In the genomic region with DNA sequence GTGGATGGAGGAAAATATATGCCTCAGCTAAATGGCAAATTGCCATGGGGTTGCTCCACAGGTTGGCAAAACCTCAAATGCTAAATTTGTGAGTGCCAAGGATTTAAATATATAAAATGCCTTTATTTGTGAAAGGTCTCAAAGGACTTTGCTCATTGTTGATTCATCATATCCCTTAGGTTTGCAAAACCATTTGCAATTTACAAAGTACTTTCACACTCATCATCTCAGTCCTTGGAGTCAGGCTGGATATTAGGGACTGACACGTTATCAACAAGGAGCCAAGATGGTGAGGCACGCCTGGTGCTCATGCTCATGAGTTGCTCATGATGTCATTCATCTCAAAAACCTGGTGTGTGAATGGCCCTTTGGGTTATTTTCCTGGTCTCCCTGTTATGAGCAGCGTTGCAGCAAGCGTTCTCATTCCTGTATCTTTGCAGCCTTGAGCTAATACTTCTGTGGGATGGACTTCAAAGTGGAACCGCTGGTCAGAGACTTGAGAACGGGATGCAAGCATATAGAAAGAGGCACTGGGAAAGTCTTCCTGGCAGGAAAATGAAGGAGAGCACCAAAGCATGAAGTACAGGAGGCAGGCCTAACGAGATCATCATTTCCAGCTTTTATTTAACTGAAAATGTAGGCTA, we compare ENCODE assay signal across 11 cellular contexts.
A peak's percentile ranks its signal among the peaks of the same experiment; 100 is the strongest.
DNase-seq lines count a peak whose midpoint lies in the region; ATAC-seq, FAIRE-seq and TF ChIP-seq lines count a peak whose summit lies in the region.
"Had no signal": no experiment of that assay in that cellular context is flagged by ENCODE, and none has a peak within 500 bp of the region (broad histone marks: within the 10 kb centered on the region; RNA-seq: fewer than 3 reads in every experiment).

No MANE protein-coding gene starts in this region.

- H3K27me3 ChIP-seq in RWPE2 (ENCODE audit: insufficient read depth, poor library complexity, severe bottlenecking): no peaks in the 10 kb centered on the region
- H3K27me3 ChIP-seq in fibroblast of lung (ENCODE audit: control insufficient read depth, insufficient read depth, low read length): no peaks in the 10 kb centered on the region
- H3K27me3 ChIP-seq in stomach: no peaks in the 10 kb centered on the region
- H3K27me3 ChIP-seq: pancreas had no signal

- peaks cover 44% of the 10 kb centered on the region for H3K79me2 ChIP-seq in fibroblast of lung (ENCODE audit: control insufficient read depth, insufficient read depth, low read length)

- no peak overlapping the region for H3K4me2 ChIP-seq in fibroblast of lung (ENCODE audit: extremely low read depth, insufficient read depth, low read length)

- no peak for FAIRE-seq in urothelium cell line (lab: Jason Lieb, UNC)
- FAIRE-seq: H1, pancreas had no signal

- DNase-seq in GM04504 (ENCODE audit: low read depth): peak; percentile 38
- DNase-seq in RWPE2 (ENCODE audit: low spot score): peak; percentile 68
- peak; percentile 71 to 75 for DNase-seq in fibroblast of lung (ENCODE audit: low read depth in 2 of 2)
- DNase-seq in stomach: no peak
- DNase-seq in HT-29 (ENCODE audit: low spot score): no peak
- DNase-seq in NCI-H1092 treated with DMSO at 0.1 percent for 48 hours (lab: John Stamatoyannopoulos, UW): no peak
- DNase-seq in urothelium cell line (ENCODE audit: low spot score): no peak
- DNase-seq: activated CD4-positive, alpha-beta memory T cell treated with anti-CD3 and anti-CD28 coated beads, Interleukin-2, amount 10 ng/mL, durations not matched to agents 7 days and 5 days; pancreas had no signal

- no peak overlapping the region for H3K9ac ChIP-seq in fibroblast of lung (ENCODE audit: insufficient read depth, low read length)

- WGBS in stomach, 5 donors: 68 to 86% (median 81%) methylated on average over 7 of the region's 7 CpGs

- H3K9me3 ChIP-seq in RWPE2 (ENCODE audit: severe bottlenecking) (no peaks in the 10 kb centered on the region), fibroblast of lung (ENCODE audit: control insufficient read depth, insufficient read depth, low read depth, low read length) (no peaks in the 10 kb centered on the region), stomach (no peaks in the 10 kb centered on the region)
- H3K9me3 ChIP-seq: pancreas had no signal

- ATAC-seq in RWPE2 (ENCODE audit: low read depth) (peak; percentile 67), HG02981 (IDR thresholded peaks at IDR 0.05; ENCODE audit: unreplicated experiment) (no peak)

- H3K27ac ChIP-seq in RWPE2 (ENCODE audit: poor library complexity, severe bottlenecking) (peak overlapping the region; percentile 98), fibroblast of lung (ENCODE audit: insufficient read depth, low read length) (peak overlapping the region; percentile 24), stomach (peak overlapping the region in 4 of 5 donors; percentile 7 to 50 (median 28))
- H3K27ac ChIP-seq: pancreas had no signal

- TF ChIP-seq CTCF in RWPE2 (IDR thresholded peaks at IDR 0.05; ENCODE audit: poor library complexity, severe bottlenecking) (no peak), fibroblast of lung (conservative IDR thresholded peaks at IDR 0.05 in 1 of 2, IDR thresholded peaks at IDR 0.05 in 1 of 2; ENCODE audit: low read depth in 1 of 2, low read length in 2 of 2) (no peak), stomach (IDR thresholded peaks at IDR 0.05) (no peak)

- intact Hi-C loops in stomach (cut with DNase I; ENCODE audit: low total_unique reads): no loop called here

- TF ChIP-seq POLR2A in stomach (IDR thresholded peaks at IDR 0.05): no peak

- H3K4me1 ChIP-seq in RWPE2 (ENCODE audit: insufficient read depth, poor library complexity, severe bottlenecking) (peaks cover 47% of the 10 kb centered on the region), fibroblast of lung (ENCODE audit: control insufficient read depth, extremely low read depth, insufficient read depth, low read length) (peaks cover 16% of the 10 kb centered on the region), stomach (peaks cover 2 to 56% (median 25%) of the 10 kb centered on the region in 4 donors)

- H4K20me1 ChIP-seq in fibroblast of lung (ENCODE audit: control insufficient read depth, extremely low read depth, insufficient read depth, low read length): no peaks in the 10 kb centered on the region

- no peak overlapping the region for H2AFZ ChIP-seq in fibroblast of lung (ENCODE audit: low read length)

- H3K4me3 ChIP-seq in RWPE2 (ENCODE audit: severe bottlenecking): no peak overlapping the region
- no peak overlapping the region for H3K4me3 ChIP-seq in fibroblast of lung (replicated peaks in 1 of 4; ENCODE audit: control extremely low read depth in 1 of 4, insufficient read depth in 1 of 4, low read depth in 3 of 4, low read length in 4 of 4)
- H3K4me3 ChIP-seq in stomach: no peak overlapping the region
- H3K4me3 ChIP-seq: pancreas had no signal

- no peak for TF ChIP-seq EP300 in stomach (IDR thresholded peaks at IDR 0.05)

- H3K36me3 ChIP-seq in RWPE2 (ENCODE audit: low read depth) (0 out of 2 replicates have a peak, but pooled peaks cover 3% of the 10 kb centered on the region), fibroblast of lung (ENCODE audit: control insufficient read depth, insufficient read depth, low read length) (no peaks in the 10 kb centered on the region), stomach (no peaks in the 10 kb centered on the region)
- H3K36me3 ChIP-seq: pancreas had no signal

Comparison
In these comparisons a context has a peak if more than half of its experiments do, and no peak if none do; other contexts are left out.
1. DNase-seq: peak in GM04504 (single experiment), RWPE2 (single experiment) and fibroblast of lung (2 of 2); none in stomach (single experiment), HT-29 (single experiment), NCI-H1092 treated with DMSO at 0.1 percent for 48 hours (single experiment) and urothelium cell line (single experiment).
2. H3K27ac ChIP-seq: peak in every context shown above with its lines; median percentile 98 in RWPE2; 28 in stomach; 24 in fibroblast of lung.